Comparison of ENCODE assay signal across 30 cellular contexts in the genomic region with DNA sequence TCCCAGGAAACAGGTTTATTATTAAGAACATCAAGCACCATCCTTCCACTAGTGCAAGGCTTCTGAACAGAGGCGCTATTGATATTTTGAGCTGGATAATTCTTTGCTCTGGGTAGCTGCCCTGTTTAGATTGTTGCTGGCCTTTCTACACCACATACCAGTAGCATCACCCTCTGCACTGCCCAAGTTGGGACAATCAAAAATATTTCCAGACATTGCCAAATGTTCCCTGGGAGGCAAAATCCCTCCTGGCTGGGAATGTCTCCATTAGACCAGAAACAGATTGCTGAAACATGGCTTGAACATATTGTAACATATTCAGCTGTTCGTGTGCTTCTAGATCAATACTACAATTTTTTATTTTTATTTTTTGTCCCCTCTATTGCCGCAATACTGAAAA.
"Had no signal": no experiment of that assay in that cellular context is flagged by ENCODE, and none has a peak within 500 bp of the region (broad histone marks: within the 10 kb centered on the region; RNA-seq: fewer than 3 reads in every experiment).

No MANE protein-coding gene starts in this region.

- H3K36me3 ChIP-seq: adrenal gland, esophagus squamous epithelium, gastroesophageal sphincter, heart right ventricle, WERI-Rb-1 had no signal

- H3K27ac ChIP-seq: adrenal gland, body of pancreas, epithelial cell of prostate, esophagus squamous epithelium, WERI-Rb-1 had no signal

- DNase-seq: activated B cell treated with CpG ODN at 0.5 μM for 24 hours; activated CD4-positive, alpha-beta T cell treated with anti-CD3 and anti-CD28 coated beads for 48 hours; activated CD4-positive, alpha-beta T cell treated with anti-CD3 and anti-CD28 coated beads, Interleukin-2, amount 50 U/mL, for 1 hour; activated CD4-positive, alpha-beta T cell treated with anti-CD3 and anti-CD28 coated beads, Interleukin-2, amount 50 U/mL, for 48 hours; activated CD8-positive, alpha-beta memory T cell treated with anti-CD3 and anti-CD28 coated beads for 24 hours; activated CD8-positive, alpha-beta T cell treated with anti-CD3 and anti-CD28 coated beads for 36 hours; activated effector memory CD4-positive, alpha-beta T cell treated with Interleukin-2 at 50 U/mL for 16 hours; activated gamma-delta T cell treated with Interleukin-2 at 50 U/mL for 16 hours; activated naive CD4-positive, alpha-beta T cell treated with anti-CD3 and anti-CD28 coated beads, Interleukin-2, amount 50 U/mL, for 16 hours; activated naive CD4-positive, alpha-beta T cell treated with Interleukin-2 at 50 U/mL for 16 hours; activated T-cell treated with anti-CD3 and anti-CD28 coated beads, Interleukin-2, amount 50 U/mL, for 4 hours; adrenal gland; amygdala; aorta; body of pancreas; caudate nucleus; cortex of kidney; dermis blood vessel endothelial cell; effector CD8-positive, alpha-beta T cell; esophagus squamous epithelium; foreskin melanocyte; heart right ventricle; T-helper 1 cell; T-helper 17 cell; T1000; WERI-Rb-1 had no signal

- H3K9me3 ChIP-seq: adrenal gland, body of pancreas, esophagus squamous epithelium had no signal

- H3K4me3 ChIP-seq: adrenal gland, body of pancreas, esophagus squamous epithelium, gastroesophageal sphincter, heart right ventricle had no signal

- ATAC-seq: activated CD4-positive, CD25-positive, alpha-beta regulatory T cell treated with anti-CD3 and anti-CD28 coated beads, Interleukin-2, amount 50 U/mL, for 24 hours; activated CD8-positive, alpha-beta T cell treated with anti-CD3 and anti-CD28 coated beads for 36 hours; activated T-cell treated with anti-CD3 and anti-CD28 coated beads, Interleukin-2, amount 50 U/mL, for 4 hours; activated T-helper 17 cell treated with anti-CD3 and anti-CD28 coated beads, Interleukin-2, amount 50 U/mL, for 72 hours; body of pancreas; gastroesophageal sphincter; heart right ventricle; T-helper 17 cell had no signal

- H3K27me3 ChIP-seq: adrenal gland, body of pancreas, gastroesophageal sphincter, heart right ventricle had no signal
